In the genomic region with DNA sequence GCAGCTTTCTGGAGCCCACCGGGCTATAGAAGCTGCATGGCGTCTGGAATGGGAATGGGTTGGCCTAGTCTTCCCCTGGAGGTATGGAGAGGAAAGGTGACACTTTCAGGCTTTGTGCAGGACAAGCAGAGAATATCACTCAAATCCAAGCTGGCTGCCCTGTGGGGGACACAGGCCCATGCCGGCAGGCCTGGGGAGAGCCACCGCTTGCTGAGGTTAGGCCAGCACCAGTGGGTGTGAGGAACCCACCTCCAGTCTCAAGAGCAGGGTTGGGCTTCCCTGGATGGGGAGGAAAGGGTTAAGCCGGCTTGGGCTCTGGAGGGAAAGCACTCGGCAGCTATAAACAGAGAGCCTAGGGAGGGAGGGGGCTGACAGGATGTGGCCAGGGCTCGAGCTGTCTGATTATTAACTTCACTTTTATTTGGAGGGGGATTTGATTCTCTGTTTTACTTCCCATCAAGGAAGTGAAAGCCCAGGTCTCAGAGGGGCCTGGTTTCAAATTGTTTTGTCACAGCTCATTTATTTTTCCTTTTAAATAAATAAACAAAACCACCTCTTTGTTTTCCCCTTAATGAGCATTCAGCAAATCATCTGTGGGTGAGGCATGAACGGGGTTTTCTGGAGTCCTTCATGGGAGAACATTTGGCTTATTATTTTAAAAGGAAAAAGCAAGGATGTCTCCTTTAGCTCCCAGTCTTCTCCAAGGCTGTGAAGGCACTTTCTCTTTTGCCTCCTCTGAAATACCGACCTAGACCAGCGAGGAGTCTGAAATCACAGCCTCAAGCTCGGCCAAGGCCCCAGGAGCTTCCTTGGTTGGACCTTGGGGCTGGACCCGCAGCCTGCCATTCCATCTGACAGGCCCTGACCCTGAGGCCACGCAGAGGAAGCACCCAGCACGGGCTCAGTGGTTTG, we compare ENCODE assay signal across 8 cellular contexts. TPM values are rescaled to one million over a fixed set of nuclear protein-coding genes. Genes with fewer than 3 reads are reported as not detected.
A peak's percentile ranks its signal among the peaks of the same experiment; 100 is the strongest.
DNase-seq lines count a peak whose midpoint lies in the region; ATAC-seq and TF ChIP-seq lines count a peak whose summit lies in the region.

No MANE protein-coding gene starts in this region.

- H3K27ac ChIP-seq in BLaER1 (peak overlapping the region; percentile 99), upper lobe of right lung (peak overlapping the region; percentile 100)

- H3K4me3 ChIP-seq in BLaER1 (peak overlapping the region; percentile 71), WI38 (ENCODE audit: low read depth, low read length) (peak overlapping the region; percentile 37), endocrine pancreas (ENCODE audit: control insufficient read depth, insufficient read depth, low read length) (no peak overlapping the region), mucosa of stomach (ENCODE audit: low read length) (no peak overlapping the region), upper lobe of right lung (peak overlapping the region; percentile 20)

- no peak for TF ChIP-seq CTCF in WI38 (IDR thresholded peaks at IDR 0.05; ENCODE audit: low read depth, low read length)
- TF ChIP-seq CTCF in upper lobe of right lung (IDR thresholded peaks at IDR 0.05): no peak

- no peaks in the 10 kb centered on the region for H3K9me3 Mint-ChIP-seq in IgD-negative memory B cell

- no peaks in the 10 kb centered on the region for H4K20me1 ChIP-seq in BLaER1

- peak; percentile 47 for ATAC-seq in GM18907 (IDR thresholded peaks at IDR 0.05; ENCODE audit: unreplicated experiment)
- ATAC-seq in upper lobe of right lung: peak; percentile 4
- no peak for ATAC-seq in HG03025 (IDR thresholded peaks at IDR 0.05; ENCODE audit: low FRiP score, unreplicated experiment)

- H3K27me3 ChIP-seq in BLaER1 (no peaks in the 10 kb centered on the region), endocrine pancreas (ENCODE audit: control insufficient read depth, insufficient read depth, low read length) (no peaks in the 10 kb centered on the region), mucosa of stomach (ENCODE audit: control insufficient read depth, insufficient read depth, low read length) (no peaks in the 10 kb centered on the region), upper lobe of right lung (no peaks in the 10 kb centered on the region)

- DNase-seq in upper lobe of right lung: no peak

- H3K4me3 Mint-ChIP-seq in IgD-negative memory B cell: peak overlapping the region; percentile 83 to 93 (median 88)

- intact Hi-C loops in upper lobe of right lung (cut with DNase I): loop anchor here (10.0 kb wide), 1 partner anchor 570 kb away; no protein-coding TSS in a partner anchor

- H3K27ac Mint-ChIP-seq in IgD-negative memory B cell: peak overlapping the region; percentile 87 to 97 (median 95)

- no peaks in the 10 kb centered on the region for H3K27me3 Mint-ChIP-seq in IgD-negative memory B cell

- no peaks in the 10 kb centered on the region for H3K36me3 ChIP-seq in BLaER1
- H3K36me3 ChIP-seq in endocrine pancreas (ENCODE audit: control insufficient read depth, insufficient read depth, low read length): no peaks in the 10 kb centered on the region
- H3K36me3 ChIP-seq in mucosa of stomach (ENCODE audit: control insufficient read depth, insufficient read depth, low read length): no peaks in the 10 kb centered on the region
- no peaks in the 10 kb centered on the region for H3K36me3 ChIP-seq in upper lobe of right lung

- no peaks in the 10 kb centered on the region for H3K9me3 ChIP-seq in BLaER1
- no peaks in the 10 kb centered on the region for H3K9me3 ChIP-seq in endocrine pancreas (ENCODE audit: control insufficient read depth, low read length)
- no peaks in the 10 kb centered on the region for H3K9me3 ChIP-seq in mucosa of stomach (ENCODE audit: control insufficient read depth, low read length)
- no peaks in the 10 kb centered on the region for H3K9me3 ChIP-seq in upper lobe of right lung

- H3K9ac ChIP-seq in BLaER1: peak overlapping the region; percentile 97
- H3K9ac ChIP-seq in endocrine pancreas (ENCODE audit: control insufficient read depth, insufficient read depth, low read length): peak overlapping the region; percentile 26
- peak overlapping the region; percentile 72 for H3K9ac ChIP-seq in mucosa of stomach (ENCODE audit: low read length)

- peaks cover 31 to 56% (median 44%) of the 10 kb centered on the region in 3 donors for H3K4me1 Mint-ChIP-seq in IgD-negative memory B cell

- H3K4me2 ChIP-seq in BLaER1: peak overlapping the region; percentile 83

- H3K36me3 Mint-ChIP-seq in IgD-negative memory B cell: no peaks in the 10 kb centered on the region

- H3K4me1 ChIP-seq in BLaER1 (peaks cover 88% of the 10 kb centered on the region), endocrine pancreas (ENCODE audit: control insufficient read depth, insufficient read depth, low read length) (no peaks in the 10 kb centered on the region), mucosa of stomach (ENCODE audit: control insufficient read depth, insufficient read depth, low read length) (peaks cover 50% of the 10 kb centered on the region), upper lobe of right lung (peaks cover 52% of the 10 kb centered on the region)

RNA-seq across cellular contexts. Expression of a gene that starts 21.8 kb away (rescaled TPM):
- 275 TPM for polyA plus RNA-seq in IgD-negative memory B cell
- total RNA-seq in upper lobe of right lung: 187 TPM

Comparison
In these comparisons a context has a peak if more than half of its experiments do, and no peak if none do; other contexts are left out.
1. H3K4me3 ChIP-seq: peak in BLaER1 (single experiment), WI38 (single experiment) and upper lobe of right lung (single experiment); none in endocrine pancreas (single experiment) and mucosa of stomach (single experiment).
2. H3K9ac ChIP-seq: peak in every context shown above with its lines; median percentile 97 in BLaER1; 72 in mucosa of stomach; 26 in endocrine pancreas.